ENCODE assay signal across 8 cellular contexts in the genomic region with DNA sequence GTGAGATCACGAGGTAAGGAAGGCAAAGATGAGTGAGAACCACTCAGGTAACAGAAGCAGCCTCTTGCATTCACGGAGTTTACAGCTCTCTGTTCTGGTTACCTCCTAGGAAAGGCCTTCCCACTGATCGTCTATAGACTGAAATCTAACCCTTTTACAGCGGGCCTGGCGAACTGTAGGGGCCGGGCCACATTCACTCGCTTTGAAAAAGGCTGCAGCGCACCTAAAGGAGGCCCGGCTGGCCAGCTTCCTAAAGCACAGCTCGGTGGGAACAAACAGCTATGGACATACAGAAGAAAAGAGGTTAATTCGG. TPM values are rescaled to one million over a fixed set of nuclear protein-coding genes. Genes with fewer than 3 reads are reported as not detected.
DNase-seq lines count a peak whose midpoint lies in the region; FAIRE-seq and TF ChIP-seq lines count a peak whose summit lies in the region.

No MANE protein-coding gene starts in this region.

- peaks cover 46% of the 10 kb centered on the region for H3K79me2 ChIP-seq in OCI-LY1 (ENCODE audit: insufficient read depth, low read length)

- peak overlapping the region; percentile 92 for H3K9ac ChIP-seq in OCI-LY1 (ENCODE audit: low read length)

- H3K36me3 ChIP-seq in OCI-LY1 (ENCODE audit: insufficient read depth, low read length) = peaks cover 57% of the 10 kb centered on the region
- H3K36me3 ChIP-seq in effector memory CD4-positive, alpha-beta T cell (ENCODE audit: control insufficient read depth, insufficient read depth, low read length) = peaks cover 32% of the 10 kb centered on the region

- peak overlapping the region; percentile 85 for H3K4me3 ChIP-seq in OCI-LY1 (ENCODE audit: low read depth, low read length, poor library complexity, severe bottlenecking)
- H3K4me3 ChIP-seq in effector memory CD4-positive, alpha-beta T cell (ENCODE audit: insufficient read depth, low read depth, low read length, poor library complexity, severe bottlenecking) = peak overlapping the region; percentile 90

- H3K9me3 ChIP-seq in OCI-LY1 (ENCODE audit: low read length) = no peaks in the 10 kb centered on the region
- H3K9me3 ChIP-seq in effector memory CD4-positive, alpha-beta T cell (ENCODE audit: control insufficient read depth, low read length) = no peaks in the 10 kb centered on the region

- H3F3A ChIP-seq in OCI-LY1 (ENCODE audit: insufficient read depth, low read length) = no peaks in the 10 kb centered on the region

- DNase-seq in GM12891 (ENCODE audit: insufficient read length, low spot score) (no peak), myocyte (ENCODE audit: low read depth) (peak; percentile 29), NCI-H524 (lab: John Stamatoyannopoulos, UW) (no peak), NCI-H1436 (lab: John Stamatoyannopoulos, UW) (no peak), NCI-H2081 (lab: John Stamatoyannopoulos, UW) (no peak), NCI-H226 (no peak)
- DNase-seq in effector memory CD4-positive, alpha-beta T cell = no peak

- FAIRE-seq in GM12891 (lab: Jason Lieb, UNC) = no peak

- H3K4me1 ChIP-seq in OCI-LY1 (ENCODE audit: insufficient read depth, low read length, severe bottlenecking) = peaks cover 31% of the 10 kb centered on the region
- H3K4me1 ChIP-seq in effector memory CD4-positive, alpha-beta T cell (ENCODE audit: control insufficient read depth, insufficient read depth, low read length, poor library complexity, severe bottlenecking) = peaks cover 23% of the 10 kb centered on the region

- H3K27ac ChIP-seq in OCI-LY1 (ENCODE audit: low read depth, low read length, poor library complexity, severe bottlenecking) = no peak overlapping the region
- peak overlapping the region; percentile 72 for H3K27ac ChIP-seq in effector memory CD4-positive, alpha-beta T cell (ENCODE audit: insufficient read depth, low read length, poor library complexity, severe bottlenecking)

- no peaks in the 10 kb centered on the region for H4K20me1 ChIP-seq in OCI-LY1 (ENCODE audit: insufficient read depth, low read length)

- TF ChIP-seq POLR2A in GM12891 (IDR thresholded peaks at IDR 0.05; ENCODE audit: low read depth, low read length) = 0 out of 2 replicates have a peak, but pooled peaks have one; percentile 7

- H2AFZ ChIP-seq in OCI-LY1 (ENCODE audit: low read length) = no peak overlapping the region

- TF ChIP-seq CTCF in OCI-LY1 (IDR thresholded peaks at IDR 0.05; ENCODE audit: low read length) = no peak

- H3K27me3 ChIP-seq in OCI-LY1 (ENCODE audit: insufficient read depth, low read length) = no peaks in the 10 kb centered on the region
- H3K27me3 ChIP-seq in effector memory CD4-positive, alpha-beta T cell (replicated peaks; ENCODE audit: control insufficient read depth, insufficient read depth, low read length, poor library complexity, severe bottlenecking) = no peaks in the 10 kb centered on the region

- H3K4me2 ChIP-seq in OCI-LY1 (ENCODE audit: low read length) = peak overlapping the region; percentile 78

- no peaks in the 10 kb centered on the region for H3K9me2 ChIP-seq in OCI-LY1 (ENCODE audit: low read depth, low read length)

TF ChIP-seq in GM12891, 5 proteins besides CTCF, POLR2A, EP300 and RAD21:
- no peak for TF ChIP-seq SPI1 (IDR thresholded peaks at IDR 0.05; ENCODE audit: low read depth, low read length)
- TF ChIP-seq PAX5 (IDR thresholded peaks at IDR 0.05; ENCODE audit: insufficient read depth, low read length, severe bottlenecking) = no peak
- TF ChIP-seq POLR2AphosphoS5 (IDR thresholded peaks at IDR 0.05; ENCODE audit: low read depth, low read length) = peak; percentile 15; the same call in 1 of the 2 replicates
- TF ChIP-seq POU2F2 (IDR thresholded peaks at IDR 0.05; ENCODE audit: low read depth, low read length) = no peak
- TF ChIP-seq TAF1 (IDR thresholded peaks at IDR 0.05; ENCODE audit: low read depth, low read length) = no peak

RNA-seq across cellular contexts. Expression of a gene that starts 0.6 kb away (rescaled TPM):
- polyA plus RNA-seq in GM12891 (2012; ENCODE audit: low read depth, missing spikeins) = 964 TPM
- total RNA-seq in myocyte = 304 and 376 TPM in 2 replicates
- polyA plus RNA-seq in myocyte (2012) = 480 TPM

RNA-seq across cellular contexts. Expression of a gene that starts 0.7 kb away (rescaled TPM):
- 28.8 TPM for polyA plus RNA-seq in GM12891 (2012; ENCODE audit: low read depth, missing spikeins)
- 30.6 and 32.3 TPM in 2 replicates for total RNA-seq in myocyte
- 19.8 TPM for polyA plus RNA-seq in myocyte (2012)

RNA-seq across cellular contexts. Expression of a gene that starts 27.9 kb away (rescaled TPM):
- polyA plus RNA-seq in GM12891 (2012; ENCODE audit: low read depth, missing spikeins) = 3.6 TPM
- total RNA-seq in myocyte = 2.7 and 3.5 TPM in 2 replicates
- 1.5 TPM for polyA plus RNA-seq in myocyte (2012)

RNA-seq across cellular contexts. Expression of a gene that starts 44.8 kb away (rescaled TPM):
- polyA plus RNA-seq in GM12891 (2012; ENCODE audit: low read depth, missing spikeins) = 7.5 TPM
- 10.1 and 11.6 TPM in 2 replicates for total RNA-seq in myocyte
- polyA plus RNA-seq in myocyte (2012) = 4.9 TPM

RNA-seq across cellular contexts. Expression of a gene that starts 56.5 kb away (rescaled TPM):
- polyA plus RNA-seq in GM12891 (2012; ENCODE audit: low read depth, missing spikeins) = 5.1 TPM
- total RNA-seq in myocyte = 19.8 and 24.8 TPM in 2 replicates
- polyA plus RNA-seq in myocyte (2012) = 38.1 TPM
